9 cellular contexts compared by ENCODE assay signal in the genomic region with DNA sequence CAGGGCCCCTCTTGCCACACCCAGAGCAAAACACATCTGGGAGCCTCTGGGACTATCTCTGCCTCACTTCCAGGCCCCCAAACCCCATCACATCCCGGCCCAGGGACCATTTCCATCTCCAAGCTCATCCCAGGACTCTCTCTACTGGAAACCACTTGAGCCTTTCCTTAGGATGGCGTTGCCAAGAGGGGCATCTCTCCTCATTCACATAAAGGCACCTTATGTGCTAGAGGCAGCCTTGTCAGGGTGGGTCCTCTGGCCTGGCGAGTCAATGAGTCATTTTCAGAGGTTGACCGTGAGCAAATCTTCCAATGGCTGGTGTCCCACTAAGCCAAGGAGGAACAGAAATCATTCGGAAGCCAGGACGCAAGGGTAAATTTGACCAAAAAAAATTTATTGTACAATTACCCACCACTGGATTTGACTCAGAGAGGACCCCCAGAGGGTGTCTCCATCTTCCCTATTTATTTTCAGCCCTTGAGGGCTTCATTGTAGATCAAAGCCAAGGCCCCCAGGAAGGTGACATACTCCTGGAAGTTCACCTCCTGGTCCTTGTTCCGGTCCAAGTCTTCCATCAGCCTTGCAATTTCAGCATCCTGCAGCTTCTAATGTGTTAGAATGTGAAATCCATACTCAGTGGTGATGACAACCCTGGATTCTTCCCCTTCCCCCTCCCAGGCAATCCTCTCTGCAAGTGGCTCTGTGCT. TPM values are rescaled to one million over a fixed set of nuclear protein-coding genes. Genes with fewer than 3 reads are reported as not detected.
DNase-seq lines count a peak whose midpoint lies in the region; ATAC-seq and TF ChIP-seq lines count a peak whose summit lies in the region.
"Had no signal": no experiment of that assay in that cellular context is flagged by ENCODE, and none has a peak within 500 bp of the region (broad histone marks: within the 10 kb centered on the region; RNA-seq: fewer than 3 reads in every experiment).

No MANE protein-coding gene starts in this region.

- no peak for TF ChIP-seq CTCF in AG04449 (IDR thresholded peaks at IDR 0.05; ENCODE audit: insufficient read depth, low read length, missing control alignments)

- no peak for DNase-seq in AG04449 (ENCODE audit: low read depth, low spot score)
- peak; percentile 70 for DNase-seq in NCI-H69 (lab: John Stamatoyannopoulos, UW)
- DNase-seq in dermis blood vessel endothelial cell = peak; percentile 34
- no peak for DNase-seq in naive thymus-derived CD4-positive, alpha-beta T cell
- DNase-seq in GF-D8 (lab: John Stamatoyannopoulos, UW) = no peak
- no peak for DNase-seq in AML-193 (lab: John Stamatoyannopoulos, UW)
- DNase-seq in NCI-H2029 treated with DMSO at 0.1 percent for 48 hours (lab: John Stamatoyannopoulos, UW) = no peak

- peak overlapping the region; percentile 99 for H3K4me3 ChIP-seq in AG04449 (ENCODE audit: low read depth, low read length)
- peak overlapping the region; percentile 95 for H3K4me3 ChIP-seq in naive thymus-derived CD4-positive, alpha-beta T cell (ENCODE audit: low read length)

- intact Hi-C loops in naive thymus-derived CD4-positive, alpha-beta T cell (cut with micrococcal nuclease) = loop anchor here (5.0 to 10.0 kb wide), 3 partner anchors 98 to 460 kb away; a partner anchor contains a TSS

- H3K4me3 Mint-ChIP-seq in naive thymus-derived CD4-positive, alpha-beta T cell = peak overlapping the region; percentile 91 to 98 (median 96)

- H3K9me3 Mint-ChIP-seq in naive thymus-derived CD4-positive, alpha-beta T cell = no peaks in the 10 kb centered on the region

- H3K9me3 ChIP-seq in naive thymus-derived CD4-positive, alpha-beta T cell (ENCODE audit: control insufficient read depth in 2 of 3, low read length in 3 of 3) = no peaks in the 10 kb centered on the region

- POLR2A ChIA-PET in AG04449 (lab: Yijun Ruan, JAX) = interaction anchor here (0.7 to 5.5 kb wide), 17 partner anchors 10 to 174 kb away, joined by 3 to 128 read pairs (median 6); a partner anchor contains a TSS
- POLR2A ChIA-PET in naive thymus-derived CD4-positive, alpha-beta T cell (lab: Charles Lee) = interaction anchor here (0.9 to 7.3 kb wide), 9 partner anchors 10 to 195 kb away, joined by 3 to 268 read pairs (median 4); a partner anchor contains a TSS

- peak overlapping the region; percentile 86 to 99 (median 96) for H3K27ac Mint-ChIP-seq in naive thymus-derived CD4-positive, alpha-beta T cell

- peaks cover 49 to 75% (median 71%) of the 10 kb centered on the region in 7 donors for H3K4me1 Mint-ChIP-seq in naive thymus-derived CD4-positive, alpha-beta T cell

- peaks cover 0 to 3% (median 0%) of the 10 kb centered on the region in 3 experiments for H3K36me3 ChIP-seq in naive thymus-derived CD4-positive, alpha-beta T cell (ENCODE audit: control insufficient read depth in 2 of 3, insufficient read depth in 3 of 3, low read length in 3 of 3)

- ATAC-seq in naive thymus-derived CD4-positive, alpha-beta T cell = no peak
- no peak for ATAC-seq in HG03469 (IDR thresholded peaks at IDR 0.05; ENCODE audit: unreplicated experiment)

- no peaks in the 10 kb centered on the region for H3K27me3 Mint-ChIP-seq in naive thymus-derived CD4-positive, alpha-beta T cell

- peaks cover 0 to 22% (median 0%) of the 10 kb centered on the region in 5 donors for H3K36me3 Mint-ChIP-seq in naive thymus-derived CD4-positive, alpha-beta T cell

- CTCF ChIA-PET in AG04449 (lab: Yijun Ruan, JAX) = interaction anchor here (0.8 to 14.8 kb wide), 14 partner anchors 9 to 215 kb away, joined by 3 to 333 read pairs (median 22); a partner anchor contains a TSS
- CTCF ChIA-PET in naive thymus-derived CD4-positive, alpha-beta T cell (lab: Charles Lee) = interaction anchor here (0.7 to 6.1 kb wide), 10 partner anchors 8 to 44 kb away, joined by 3 to 139 read pairs (median 4); a partner anchor contains a TSS

- H3K4me1 ChIP-seq in naive thymus-derived CD4-positive, alpha-beta T cell (ENCODE audit: control insufficient read depth in 2 of 2, insufficient read depth in 2 of 2, low read length in 2 of 2) = peaks cover 54 to 59% of the 10 kb centered on the region in 2 donors

- H3K27me3 ChIP-seq in naive thymus-derived CD4-positive, alpha-beta T cell (ENCODE audit: control insufficient read depth in 2 of 2, insufficient read depth in 2 of 2, low read length in 2 of 2) = no peaks in the 10 kb centered on the region

- H3K27ac ChIP-seq in naive thymus-derived CD4-positive, alpha-beta T cell (ENCODE audit: low read depth, low read length) = peak overlapping the region; percentile 98

RNA-seq across cellular contexts. Expression of a gene that starts 1.4 kb away (rescaled TPM):
- 239 and 342 TPM in 2 replicates for total RNA-seq in dermis blood vessel endothelial cell
- 100 to 1,000 TPM; 178 to 433 (median 201) TPM for total RNA-seq in naive thymus-derived CD4-positive, alpha-beta T cell
- polyA plus RNA-seq in naive thymus-derived CD4-positive, alpha-beta T cell = 100 to 1,000 TPM; 424 to 568 TPM

RNA-seq across cellular contexts. Expression of a gene that starts 6.4 kb away (rescaled TPM):
- total RNA-seq in dermis blood vessel endothelial cell = not detected in 2 replicates
- total RNA-seq in naive thymus-derived CD4-positive, alpha-beta T cell = 1 to 10 TPM in 2 of 5 experiments, under 1 TPM in 1, not detected in 2; 0.78 to 2.0 (median 1.2) TPM
- 1 to 10 TPM in 1 of 2 donors, under 1 TPM in 1; 0.91 to 1.5 TPM for polyA plus RNA-seq in naive thymus-derived CD4-positive, alpha-beta T cell
- total RNA-seq: liver had no signal
- polyA plus RNA-seq: liver had no signal

RNA-seq across cellular contexts. Expression of a gene that starts 11.2 kb away (rescaled TPM):
- 7.1 and 22.6 TPM in 2 replicates for total RNA-seq in dermis blood vessel endothelial cell
- 100 to 1,000 TPM in 3 of 5 experiments, 10 to 100 TPM in 2; 54.0 to 766 (median 204) TPM for total RNA-seq in naive thymus-derived CD4-positive, alpha-beta T cell
- 100 to 1,000 TPM; 259 to 359 TPM for polyA plus RNA-seq in naive thymus-derived CD4-positive, alpha-beta T cell

RNA-seq across cellular contexts. Expression of a gene that starts 14.7 kb away (rescaled TPM):
- total RNA-seq in dermis blood vessel endothelial cell = 1.3 and 1.4 TPM in 2 replicates
- total RNA-seq in naive thymus-derived CD4-positive, alpha-beta T cell = not detected
- not detected for polyA plus RNA-seq in naive thymus-derived CD4-positive, alpha-beta T cell
- total RNA-seq: liver had no signal
- polyA plus RNA-seq: liver had no signal

RNA-seq across cellular contexts. Expression of a gene that starts 31.3 kb away (rescaled TPM):
- 0.51 and 0.98 TPM in 2 replicates for total RNA-seq in dermis blood vessel endothelial cell
- 1 to 10 TPM in 1 of 5 experiments, not detected in 4; 1.1 TPM for total RNA-seq in naive thymus-derived CD4-positive, alpha-beta T cell
- not detected for polyA plus RNA-seq in naive thymus-derived CD4-positive, alpha-beta T cell
- total RNA-seq: liver had no signal

Comparison
In these comparisons a context has a peak if more than half of its experiments do, and no peak if none do; other contexts are left out.
1. DNase-seq: peak in NCI-H69 (single experiment) and dermis blood vessel endothelial cell (single experiment); none in AG04449 (single experiment), naive thymus-derived CD4-positive, alpha-beta T cell (0 of 9), GF-D8 (single experiment), AML-193 (0 of 2) and NCI-H2029 treated with DMSO at 0.1 percent for 48 hours (single experiment).